8 cellular contexts compared by ENCODE assay signal in the genomic region with DNA sequence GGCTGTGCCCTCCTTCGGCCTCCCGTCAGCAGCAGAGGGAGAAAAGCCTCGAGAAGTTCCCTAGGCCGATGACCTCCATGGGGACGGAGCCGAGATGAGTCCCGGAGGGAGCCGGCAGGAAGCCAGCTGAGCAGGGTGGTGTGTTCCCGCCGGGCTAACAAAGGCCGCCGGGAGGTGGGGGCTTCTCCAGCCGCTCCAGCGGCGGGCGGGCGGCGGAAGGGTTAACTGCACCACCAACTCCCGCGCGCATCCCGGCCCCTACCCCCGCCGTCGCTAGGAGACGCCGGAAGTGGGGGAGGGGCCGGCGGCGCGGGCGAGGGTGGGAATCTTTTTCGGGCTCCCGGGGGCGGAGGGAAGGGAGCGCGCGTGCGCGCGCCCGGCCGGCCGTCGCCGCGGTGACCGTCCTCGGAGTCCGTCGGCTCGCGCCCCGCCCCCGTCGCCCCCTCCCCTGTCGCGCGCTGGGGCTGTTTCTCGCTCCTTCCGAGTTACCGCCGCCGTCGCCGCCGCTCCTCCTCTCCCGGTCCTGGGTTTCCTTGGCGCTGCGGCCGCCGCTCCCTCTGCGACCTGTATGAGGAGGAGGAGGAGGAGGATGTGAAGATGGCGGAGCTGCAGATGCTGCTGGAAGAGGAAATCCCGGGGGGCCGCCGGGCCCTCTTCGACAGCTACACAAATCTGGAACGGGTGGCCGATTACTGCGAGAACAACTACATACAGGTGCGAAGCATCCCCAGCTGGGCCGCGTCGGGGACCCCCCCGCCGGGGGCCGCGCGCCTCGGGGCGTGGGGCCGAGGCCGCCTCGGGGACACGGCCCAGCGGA. TPM values are rescaled to one million over a fixed set of nuclear protein-coding genes. Genes with fewer than 3 reads are reported as not detected.
DNase-seq lines count a peak whose midpoint lies in the region; ATAC-seq and TF ChIP-seq lines count a peak whose summit lies in the region.

ABI2 (plus strand) TSS at position 477 of the 817 bp plus-strand sequence; CDS start at position 598, 121 bp downstream.

- H3K27me3 ChIP-seq in HUES48 (ENCODE audit: control insufficient read depth, insufficient read depth, low read length): no peaks in the 10 kb centered on the region
- no peaks in the 10 kb centered on the region for H3K27me3 ChIP-seq in PC-9 (ENCODE audit: insufficient read depth, low read depth)
- H3K27me3 ChIP-seq in esophagus muscularis mucosa: no peaks in the 10 kb centered on the region
- H3K27me3 ChIP-seq in muscle layer of colon (ENCODE audit: control insufficient read depth in 1 of 2, insufficient read depth in 2 of 2, low read length in 2 of 2): no peaks in the 10 kb centered on the region

- H3K9me3 ChIP-seq in HUES48 (ENCODE audit: control insufficient read depth, insufficient read depth, low read length) (no peaks in the 10 kb centered on the region), PC-9 (ENCODE audit: insufficient read depth, low read depth) (no peaks in the 10 kb centered on the region), esophagus muscularis mucosa (no peaks in the 10 kb centered on the region), muscle layer of colon (ENCODE audit: low read length) (no peaks in the 10 kb centered on the region)

- POLR2A ChIA-PET in PC-9 (lab: Charles Lee; ENCODE audit: unreplicated experiment): no interaction called here

- H3F3A ChIP-seq in PC-9 (ENCODE audit: insufficient read depth, low read depth): 0 out of 2 replicates have a peak, but pooled peaks cover 7% of the 10 kb centered on the region

- peak within 1 kb of the TSS; percentile 99 for H3K27ac ChIP-seq in HUES48 (ENCODE audit: low read depth, low read length)
- no peak within 1 kb of the TSS for H3K27ac ChIP-seq in PC-9
- peak within 1 kb of the TSS; percentile 78 to 90 (median 88) for H3K27ac ChIP-seq in esophagus muscularis mucosa (replicated peaks in 1 of 4)
- peak within 1 kb of the TSS; percentile 87 for H3K27ac ChIP-seq in muscle layer of colon (ENCODE audit: low read depth, low read length)

- H3K4me2 ChIP-seq in PC-9: peak within 1 kb of the TSS; percentile 85

- TF ChIP-seq POLR2A in esophagus muscularis mucosa (IDR thresholded peaks at IDR 0.05; ENCODE audit: low read depth): no peak

- WGBS in esophagus muscularis mucosa: 1% methylated on average over 33 of the region's 97 CpGs

- H3K9me2 ChIP-seq in PC-9 (ENCODE audit: insufficient read depth): no peaks in the 10 kb centered on the region

- intact Hi-C loops in PC-9 (cut with micrococcal nuclease; ENCODE audit: unreplicated experiment) (no loop called here), esophagus muscularis mucosa (cut with DNase I) (no loop called here)

- no peak for TF ChIP-seq EP300 in esophagus muscularis mucosa (IDR thresholded peaks at IDR 0.05)

- DNase-seq in COLO829 (ENCODE audit: low spot score) (peak; percentile 89), PC-9 (peak; percentile 43 to 83), esophagus muscularis mucosa (ENCODE audit: extremely low spot score) (peak; percentile 93)
- DNase-seq in activated T-cell treated with anti-CD3 and anti-CD28 coated beads, Interleukin-2, amount 50 U/mL, for 48 hours: peak; percentile 75 to 81
- DNase-seq in stimulated activated CD8-positive, alpha-beta memory T cell treated with anti-CD3 and anti-CD28 coated beads, Interleukin-7, amount 100 ng/mL, for 1 hour (ENCODE audit: low read depth in 2 of 2): peak; percentile 29 to 32

- TF ChIP-seq CTCF in PC-9 (conservative IDR thresholded peaks at IDR 0.05): no peak
- peak in 1 of 3 experiments; percentile 14 for TF ChIP-seq CTCF in esophagus muscularis mucosa (IDR thresholded peaks at IDR 0.05)

- H4K20me1 ChIP-seq in PC-9 (ENCODE audit: insufficient read depth): no peaks in the 10 kb centered on the region

- H3K9ac ChIP-seq in HUES48 (ENCODE audit: low read depth, low read length) (peak within 1 kb of the TSS; percentile 96), muscle layer of colon (ENCODE audit: low read length) (peak within 1 kb of the TSS; percentile 90)

- TSS peak; percentile 71 for BruUV-seq in PC-9 (replicated peaks; lab: Mats Ljungman, UMichigan)

- H3K79me2 ChIP-seq in PC-9 (ENCODE audit: low read depth): peaks cover 47% of the 10 kb centered on the region

- no peaks in the 10 kb centered on the region for H3K36me3 ChIP-seq in HUES48 (ENCODE audit: control insufficient read depth, insufficient read depth, low read length)
- H3K36me3 ChIP-seq in PC-9 (ENCODE audit: low read depth): no peaks in the 10 kb centered on the region
- no peaks in the 10 kb centered on the region for H3K36me3 ChIP-seq in esophagus muscularis mucosa
- H3K36me3 ChIP-seq in muscle layer of colon (ENCODE audit: insufficient read depth, low read length): no peaks in the 10 kb centered on the region

- peak within 1 kb of the TSS; percentile 99 for H3K4me3 ChIP-seq in HUES48 (ENCODE audit: low read depth, low read length)
- H3K4me3 ChIP-seq in PC-9: peak within 1 kb of the TSS; percentile 78
- peak within 1 kb of the TSS; percentile 89 to 100 (median 99) for H3K4me3 ChIP-seq in esophagus muscularis mucosa
- H3K4me3 ChIP-seq in muscle layer of colon (ENCODE audit: low read depth in 1 of 2, low read length in 2 of 2): peak within 1 kb of the TSS; percentile 73 to 92

- CTCF ChIA-PET in PC-9 (lab: Charles Lee): no interaction called here

- H2AFZ ChIP-seq in PC-9: peak within 1 kb of the TSS; percentile 94

- ATAC-seq in GM21367 (IDR thresholded peaks at IDR 0.05; ENCODE audit: unreplicated experiment): peak; percentile 60

- H3K4me1 ChIP-seq in HUES48 (ENCODE audit: control insufficient read depth, insufficient read depth, low read length) (peaks cover 12% of the 10 kb centered on the region; the same call in 1 of the 2 replicates), PC-9 (replicated peaks; ENCODE audit: insufficient read depth) (peaks cover 17% of the 10 kb centered on the region), esophagus muscularis mucosa (peaks cover 5 to 39% (median 27%) of the 10 kb centered on the region in 4 donors), muscle layer of colon (ENCODE audit: insufficient read depth, low read length) (peaks cover 21% of the 10 kb centered on the region)

RNA-seq across cellular contexts. Expression of gene ABI2, which starts in this region (rescaled TPM):
- total RNA-seq in PC-9 (2021) (31.8 and 54.3 TPM in 2 replicates), esophagus muscularis mucosa (10 to 100 TPM; 38.8 to 63.2 (median 45.0) TPM)

Comparison
In these comparisons a context has a peak if more than half of its experiments do, and no peak if none do; other contexts are left out.
1. DNase-seq: peak in every context shown above with its lines; median percentile 93 in esophagus muscularis mucosa; 89 in COLO829; 78 in activated T-cell treated with anti-CD3 and anti-CD28 coated beads, Interleukin-2, amount 50 U/mL, for 48 hours; 63 in PC-9; 30 in stimulated activated CD8-positive, alpha-beta memory T cell treated with anti-CD3 and anti-CD28 coated beads, Interleukin-7, amount 100 ng/mL, for 1 hour.